1 cellular context compared by ENCODE assay signal in genomic region chr17:1110844-1111598, GRCh38.
A peak's percentile ranks its signal among the peaks of the same experiment; 100 is the strongest.
TF ChIP-seq lines count a peak whose summit lies in the region.

No MANE protein-coding gene starts in this region.

TF ChIP-seq in HEK293, 187 proteins besides CTCF, POLR2A, EP300 and RAD21 (continued from another document):
- TF ChIP-seq ZNF266 (tag by site-specific recombination; IDR thresholded peaks at IDR 0.05; ENCODE audit: low read depth) (peak; percentile 97; the same call in 1 of the 2 replicates), ZNF639 (tag by site-specific recombination; IDR thresholded peaks at IDR 0.05) (peak; percentile 80), ZBTB48 (tag by site-specific recombination; IDR thresholded peaks at IDR 0.05) (peak; percentile 93), ZNF561 (tag by site-specific recombination; IDR thresholded peaks at IDR 0.05; ENCODE audit: borderline replicate concordance) (0 out of 2 replicates have a peak, but pooled peaks have one; percentile 30), FEZF1 (tag by site-specific recombination; IDR thresholded peaks at IDR 0.05) (peak; percentile 37), ZEB2 (tag by site-specific recombination; IDR thresholded peaks at IDR 0.05) (peak; percentile 92), ZXDB (tag by site-specific recombination; IDR thresholded peaks at IDR 0.05) (peak; percentile 56; the same call in 1 of the 2 replicates), WT1 (tag by site-specific recombination; IDR thresholded peaks at IDR 0.05) (peak; percentile 71), ZBTB20 (tag by site-specific recombination; IDR thresholded peaks at IDR 0.05) (peak; percentile 97), ZNF660 (tag by site-specific recombination; IDR thresholded peaks at IDR 0.05) (peak; percentile 83), ZNF2 (tag by site-specific recombination; IDR thresholded peaks at IDR 0.05) (0 out of 2 replicates have a peak, but pooled peaks have one; percentile 17), ZNF626 (tag by site-specific recombination; IDR thresholded peaks at IDR 0.05) (no peak), ZNF555 (tag by site-specific recombination; conservative IDR thresholded peaks at IDR 0.05) (no peak), ZNF324 (tag by site-specific recombination; IDR thresholded peaks at IDR 0.05) (peak; percentile 78), GLIS2 (tag by site-specific recombination; IDR thresholded peaks at IDR 0.05) (peak; percentile 99), ZNF274 (IDR thresholded peaks at IDR 0.05; ENCODE audit: low read length) (no peak), ZNF274 (tag by site-specific recombination; IDR thresholded peaks at IDR 0.05; ENCODE audit: borderline replicate concordance) (no peak), SP7 (tag by site-specific recombination; IDR thresholded peaks at IDR 0.05) (peak; percentile 90), SCRT2 (tag by site-specific recombination; IDR thresholded peaks at IDR 0.05) (0 out of 2 replicates have a peak, but pooled peaks have one; percentile 12), TSHZ1 (tag by site-specific recombination; IDR thresholded peaks at IDR 0.05; ENCODE audit: borderline replicate concordance) (0 out of 2 replicates have a peak, but pooled peaks have one; percentile 35), ZFHX2 (tag by site-specific recombination; conservative IDR thresholded peaks at IDR 0.05) (peak; percentile 75), MYNN (tag by site-specific recombination; IDR thresholded peaks at IDR 0.05; ENCODE audit: borderline replicate concordance) (no peak), OSR2 (tag by site-specific recombination; IDR thresholded peaks at IDR 0.05) (peak; percentile 70), INSM2 (tag by site-specific recombination; IDR thresholded peaks at IDR 0.05) (peak; percentile 41; the same call in 1 of the 2 replicates), ZNF146 (tag by site-specific recombination; IDR thresholded peaks at IDR 0.05) (0 out of 2 replicates have a peak, but pooled peaks have one; percentile 12), ZNF76 (tag by site-specific recombination; IDR thresholded peaks at IDR 0.05; ENCODE audit: borderline replicate concordance, low read depth) (0 out of 2 replicates have a peak, but pooled peaks have one; percentile 52), GLIS1 (tag by site-specific recombination; IDR thresholded peaks at IDR 0.05) (peak; percentile 99)
- TF ChIP-seq, protein P1, sequence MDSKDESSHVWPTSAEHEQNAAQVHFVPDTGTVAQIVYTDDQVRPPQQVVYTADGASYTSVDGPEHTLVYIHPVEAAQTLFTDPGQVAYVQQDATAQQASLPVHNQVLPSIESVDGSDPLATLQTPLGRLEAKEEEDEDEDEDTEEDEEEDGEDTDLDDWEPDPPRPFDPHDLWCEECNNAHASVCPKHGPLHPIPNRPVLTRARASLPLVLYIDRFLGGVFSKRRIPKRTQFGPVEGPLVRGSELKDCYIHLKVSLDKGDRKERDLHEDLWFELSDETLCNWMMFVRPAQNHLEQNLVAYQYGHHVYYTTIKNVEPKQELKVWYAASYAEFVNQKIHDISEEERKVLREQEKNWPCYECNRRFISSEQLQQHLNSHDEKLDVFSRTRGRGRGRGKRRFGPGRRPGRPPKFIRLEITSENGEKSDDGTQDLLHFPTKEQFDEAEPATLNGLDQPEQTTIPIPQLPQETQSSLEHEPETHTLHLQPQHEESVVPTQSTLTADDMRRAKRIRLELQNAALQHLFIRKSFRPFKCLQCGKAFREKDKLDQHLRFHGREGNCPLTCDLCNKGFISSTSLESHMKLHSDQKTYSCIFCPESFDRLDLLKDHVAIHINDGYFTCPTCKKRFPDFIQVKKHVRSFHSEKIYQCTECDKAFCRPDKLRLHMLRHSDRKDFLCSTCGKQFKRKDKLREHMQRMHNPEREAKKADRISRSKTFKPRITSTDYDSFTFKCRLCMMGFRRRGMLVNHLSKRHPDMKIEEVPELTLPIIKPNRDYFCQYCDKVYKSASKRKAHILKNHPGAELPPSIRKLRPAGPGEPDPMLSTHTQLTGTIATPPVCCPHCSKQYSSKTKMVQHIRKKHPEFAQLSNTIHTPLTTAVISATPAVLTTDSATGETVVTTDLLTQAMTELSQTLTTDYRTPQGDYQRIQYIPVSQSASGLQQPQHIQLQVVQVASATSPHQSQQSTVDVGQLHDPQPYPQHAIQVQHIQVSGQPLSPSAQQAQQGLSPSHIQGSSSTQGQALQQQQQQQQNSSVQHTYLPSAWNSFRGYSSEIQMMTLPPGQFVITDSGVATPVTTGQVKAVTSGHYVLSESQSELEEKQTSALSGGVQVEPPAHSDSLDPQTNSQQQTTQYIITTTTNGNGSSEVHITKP (tag by site-specific recombination; IDR thresholded peaks at IDR 0.05), result peak; percentile 92
- TF ChIP-seq, protein P2, sequence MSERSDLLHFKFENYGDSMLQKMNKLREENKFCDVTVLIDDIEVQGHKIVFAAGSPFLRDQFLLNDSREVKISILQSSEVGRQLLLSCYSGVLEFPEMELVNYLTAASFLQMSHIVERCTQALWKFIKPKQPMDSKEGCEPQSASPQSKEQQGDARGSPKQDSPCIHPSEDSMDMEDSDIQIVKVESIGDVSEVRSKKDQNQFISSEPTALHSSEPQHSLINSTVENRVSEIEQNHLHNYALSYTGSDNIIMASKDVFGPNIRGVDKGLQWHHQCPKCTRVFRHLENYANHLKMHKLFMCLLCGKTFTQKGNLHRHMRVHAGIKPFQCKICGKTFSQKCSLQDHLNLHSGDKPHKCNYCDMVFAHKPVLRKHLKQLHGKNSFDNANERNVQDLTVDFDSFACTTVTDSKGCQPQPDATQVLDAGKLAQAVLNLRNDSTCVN (tag by site-specific recombination; optimal IDR thresholded peaks at IDR 0.05), result no peak
- TF ChIP-seq, protein P3, sequence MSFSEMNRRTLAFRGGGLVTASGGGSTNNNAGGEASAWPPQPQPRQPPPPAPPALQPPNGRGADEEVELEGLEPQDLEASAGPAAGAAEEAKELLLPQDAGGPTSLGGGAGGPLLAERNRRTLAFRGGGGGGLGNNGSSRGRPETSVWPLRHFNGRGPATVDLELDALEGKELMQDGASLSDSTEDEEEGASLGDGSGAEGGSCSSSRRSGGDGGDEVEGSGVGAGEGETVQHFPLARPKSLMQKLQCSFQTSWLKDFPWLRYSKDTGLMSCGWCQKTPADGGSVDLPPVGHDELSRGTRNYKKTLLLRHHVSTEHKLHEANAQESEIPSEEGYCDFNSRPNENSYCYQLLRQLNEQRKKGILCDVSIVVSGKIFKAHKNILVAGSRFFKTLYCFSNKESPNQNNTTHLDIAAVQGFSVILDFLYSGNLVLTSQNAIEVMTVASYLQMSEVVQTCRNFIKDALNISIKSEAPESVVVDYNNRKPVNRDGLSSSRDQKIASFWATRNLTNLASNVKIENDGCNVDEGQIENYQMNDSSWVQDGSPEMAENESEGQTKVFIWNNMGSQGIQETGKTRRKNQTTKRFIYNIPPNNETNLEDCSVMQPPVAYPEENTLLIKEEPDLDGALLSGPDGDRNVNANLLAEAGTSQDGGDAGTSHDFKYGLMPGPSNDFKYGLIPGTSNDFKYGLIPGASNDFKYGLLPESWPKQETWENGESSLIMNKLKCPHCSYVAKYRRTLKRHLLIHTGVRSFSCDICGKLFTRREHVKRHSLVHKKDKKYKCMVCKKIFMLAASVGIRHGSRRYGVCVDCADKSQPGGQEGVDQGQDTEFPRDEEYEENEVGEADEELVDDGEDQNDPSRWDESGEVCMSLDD (tag by site-specific recombination; IDR thresholded peaks at IDR 0.05), result 0 out of 2 replicates have a peak, but pooled peaks have one; percentile 95
